1 cellular context compared by ENCODE assay signal in genomic region chr1:34983700-34984355, GRCh38.
TF ChIP-seq lines count a peak whose summit lies in the region.

No MANE protein-coding gene starts in this region.

TF ChIP-seq in endothelial cell of umbilical vein, 7 proteins besides CTCF, POLR2A, EP300 and RAD21:
- TF ChIP-seq JUN (IDR thresholded peaks at IDR 0.05; ENCODE audit: borderline replicate concordance, insufficient read depth, insufficient read length, low read depth): no peak
- TF ChIP-seq MYC (IDR thresholded peaks at IDR 0.05; ENCODE audit: low read depth, low read length): no peak
- TF ChIP-seq MAX (IDR thresholded peaks at IDR 0.05; ENCODE audit: insufficient read depth, insufficient read length): no peak
- TF ChIP-seq EZH2 (IDR thresholded peaks at IDR 0.05; ENCODE audit: borderline replicate concordance, low read depth, low read length, severe bottlenecking): no peak
- no peak for TF ChIP-seq GATA2 (IDR thresholded peaks at IDR 0.05; ENCODE audit: insufficient read depth, insufficient read length, low read depth, low read length)
- TF ChIP-seq FOS (IDR thresholded peaks at IDR 0.05; ENCODE audit: borderline replicate concordance, insufficient read depth, low read length): no peak
- no peak for TF ChIP-seq POLR2AphosphoS5 (IDR thresholded peaks at IDR 0.05; ENCODE audit: insufficient read depth, low read depth, low read length)
